15 cellular contexts compared by ENCODE assay signal in genomic region chr13:23617551-23618014, GRCh38. TPM values are rescaled to one million over a fixed set of nuclear protein-coding genes. Genes with fewer than 3 reads are reported as not detected.
DNase-seq lines count a peak whose midpoint lies in the region; ATAC-seq, FAIRE-seq and TF ChIP-seq lines count a peak whose summit lies in the region.
"Had no signal": no experiment of that assay in that cellular context is flagged by ENCODE, and none has a peak within 500 bp of the region (broad histone marks: within the 10 kb centered on the region; RNA-seq: fewer than 3 reads in every experiment).

No MANE protein-coding gene starts in this region.

- H3K79me2 ChIP-seq in HepG2 (ENCODE audit: insufficient read depth, low read length), result peaks cover 45% of the 10 kb centered on the region

- no peak overlapping the region for H3K9ac ChIP-seq in HepG2 (ENCODE audit: insufficient read depth, low read depth, low read length)

- no peak overlapping the region for H2AFZ ChIP-seq in HepG2 (ENCODE audit: low read length)

- FAIRE-seq in HepG2 (lab: Jason Lieb, UNC), result no peak
- FAIRE-seq: G401.6, TTC549 had no signal

- DNase-seq in HepG2 (ENCODE audit: low spot score) (no peak), right lobe of liver (no peak), astrocyte of the hippocampus (ENCODE audit: low read depth, low spot score) (peak; percentile 95), islet precursor cell (peak; percentile 78), NCI-H1105 treated with DMSO at 0.1 percent for 48 hours (lab: John Stamatoyannopoulos, UW) (no peak), hypothalamus (lab: John Stamatoyannopoulos, UW) (no peak), NCI-H446 treated with DMSO at 0.1 percent for 48 hours (lab: John Stamatoyannopoulos, UW) (no peak)
- no peak for DNase-seq in activated CD8-positive, alpha-beta memory T cell treated with anti-CD3 and anti-CD28 coated beads for 24 hours
- DNase-seq: activated naive CD4-positive, alpha-beta T cell treated with anti-CD3 and anti-CD28 coated beads for 36 hours; mucosa of descending colon; retina; thyroid gland had no signal

- intact Hi-C loops in HepG2 (cut with micrococcal nuclease; ENCODE audit: unreplicated experiment), result loop anchor here (5.0 kb wide), 1 partner anchor 35 kb away; no protein-coding TSS in a partner anchor
- intact Hi-C loops in right lobe of liver (cut with DNase I), result no loop called here

- H3K27ac ChIP-seq in HepG2 (ENCODE audit: extremely low read length, insufficient read depth, low read length), result peak overlapping the region; percentile 36
- no peak overlapping the region for H3K27ac ChIP-seq in right lobe of liver
- H3K27ac ChIP-seq: thyroid gland had no signal

- POLR2A ChIA-PET in HepG2 (lab: Yijun Ruan, JAX), result interaction anchor here (0.8 kb wide), 1 partner anchor 9 kb away, joined by 3 read pairs; no protein-coding TSS in a partner anchor

- in situ Hi-C loops in HepG2 (cut with HindIII; ENCODE audit: extremely low pct_ligation_motif_present, low pct_unique_long_range_greater_than_20kb), result no loop called here

- WGBS in HepG2 (ENCODE audit: low lambda C conversion rate), result 71% methylated on average over 3 of the region's 3 CpGs
- WGBS in right lobe of liver (ENCODE audit: insufficient coverage, low coverage, low lambda C conversion rate, missing lambda C conversion rate), result 40% methylated on average over 3 of the region's 3 CpGs

- TF ChIP-seq RAD21 in HepG2 (CRISPR knock-in tag; IDR thresholded peaks at IDR 0.05), result no peak

- no TSS peak for BruUV-seq in HepG2 (replicated peaks; lab: Mats Ljungman, UMichigan)

- TF ChIP-seq POLR2A in HepG2 (IDR thresholded peaks at IDR 0.05; ENCODE audit: insufficient read depth in 1 of 2, low read depth in 2 of 2, low read length in 2 of 2) (no peak), right lobe of liver (IDR thresholded peaks at IDR 0.05) (no peak)

- H3K27me3 ChIP-seq in HepG2 (ENCODE audit: control insufficient read depth in 1 of 2, insufficient read depth in 2 of 2, low read length in 2 of 2) (no peaks in the 10 kb centered on the region), right lobe of liver (no peaks in the 10 kb centered on the region)
- H3K27me3 ChIP-seq: thyroid gland had no signal

- TF ChIP-seq EP300 in HepG2 (IDR thresholded peaks at IDR 0.05; ENCODE audit: low read depth in 2 of 2, low read length in 2 of 2), result no peak
- TF ChIP-seq EP300 in HepG2 (CRISPR knock-in tag; IDR thresholded peaks at IDR 0.05; ENCODE audit: borderline replicate concordance), result no peak

- H3K36me3 ChIP-seq in HepG2 (replicated peaks in 1 of 2; ENCODE audit: control insufficient read depth in 1 of 2, insufficient read depth in 2 of 2, low read length in 2 of 2) (peaks cover 17 to 57% of the 10 kb centered on the region in 2 experiments), right lobe of liver (no peaks in the 10 kb centered on the region)
- H3K36me3 ChIP-seq: thyroid gland had no signal

- H3K4me1 ChIP-seq in HepG2 (ENCODE audit: insufficient read depth, low read length), result peaks cover 90% of the 10 kb centered on the region
- H3K4me1 ChIP-seq in right lobe of liver, result no peaks in the 10 kb centered on the region
- H3K4me1 ChIP-seq: thyroid gland had no signal

- peak overlapping the region; percentile 25 for H3K4me2 ChIP-seq in HepG2 (ENCODE audit: low read depth, low read length)

- H3K4me3 ChIP-seq in HepG2 (replicated peaks in 1 of 3; ENCODE audit: insufficient read depth in 1 of 3, low read depth in 2 of 3, low read length in 3 of 3) (peak overlapping the region in 1 of 3 experiments; percentile 10; a peak in 2 of 6 replicates), right lobe of liver (no peak overlapping the region)
- H3K4me3 ChIP-seq: mucosa of descending colon, thyroid gland had no signal

- no peak for ATAC-seq in HepG2
- no peak for ATAC-seq in right lobe of liver
- ATAC-seq: mucosa of descending colon had no signal

- no peaks in the 10 kb centered on the region for H4K20me1 ChIP-seq in HepG2 (ENCODE audit: insufficient read depth, low read length)

- H3K9me3 ChIP-seq in HepG2 (ENCODE audit: low read length), result no peaks in the 10 kb centered on the region
- H3K9me3 ChIP-seq in right lobe of liver, result no peaks in the 10 kb centered on the region
- H3K9me3 ChIP-seq: mucosa of descending colon, thyroid gland had no signal

- TF ChIP-seq CTCF in HepG2 (CRISPR knock-in tag; IDR thresholded peaks at IDR 0.05), result no peak
- TF ChIP-seq CTCF in right lobe of liver (IDR thresholded peaks at IDR 0.05), result no peak

- CTCF ChIA-PET in HepG2 (lab: Yijun Ruan, JAX; ENCODE audit: low intra/inter-chr PET ratio, low total read pairs), result no interaction called here

TF ChIP-seq in HepG2, 621 proteins besides CTCF, POLR2A, EP300 and RAD21:
- 0 out of 2 replicates have a peak, but pooled peaks have one; percentile 23 for TF ChIP-seq RBFOX2 (IDR thresholded peaks at IDR 0.05; ENCODE audit: low read depth, low read length)
- TF ChIP-seq ZNF263 (CRISPR knock-in tag; IDR thresholded peaks at IDR 0.05), result 0 out of 2 replicates have a peak, but pooled peaks have one; percentile 1
- TF ChIP-seq MBD4 (IDR thresholded peaks at IDR 0.05; ENCODE audit: borderline replicate concordance, low read length), result no peak
- no peak for TF ChIP-seq ATAD3A (CRISPR knock-in tag; IDR thresholded peaks at IDR 0.05)
- TF ChIP-seq ZMAT3 (CRISPR knock-in tag; conservative IDR thresholded peaks at IDR 0.05), result no peak
- no peak for TF ChIP-seq POLR2G (IDR thresholded peaks at IDR 0.05; ENCODE audit: low read depth, low read length)

RNA-seq across cellular contexts. Expression of gene TNFRSF19, which starts 47.4 kb away (rescaled TPM):
- total RNA-seq in HepG2 (2016; rRNA removed; fragmentation: Illumina TruSeq; extraction: Trizol), result 47.7 and 77.7 TPM in 2 replicates
- total RNA-seq in HepG2 (2016; cell fraction: cytosol; rRNA removed; fragmentation: Illumina TruSeq; extraction: Trizol; ENCODE audit: low read depth), result 7.7 and 8.2 TPM in 2 replicates
- 48.1 and 76.8 TPM in 2 replicates for total RNA-seq in HepG2 (2016; cell fraction: insoluble cytoplasmic fraction; rRNA removed; fragmentation: Illumina TruSeq; extraction: Trizol)
- total RNA-seq in HepG2 (2016; cell fraction: membrane; rRNA removed; fragmentation: Illumina TruSeq; extraction: Trizol), result 25.2 and 27.9 TPM in 2 replicates
- total RNA-seq in HepG2 (2016; cell fraction: nucleus; rRNA removed; fragmentation: Illumina TruSeq; extraction: Trizol), result 84.2 and 94.2 TPM in 2 replicates
- polyA plus RNA-seq in HepG2 (2011; rRNA removed), result 38.9 and 75.3 TPM in 2 replicates
- 37.4 and 45.8 TPM in 2 replicates for polyA plus RNA-seq in HepG2 (2011; cell fraction: cytosol; rRNA removed)
- 30.8 and 50.6 TPM in 2 replicates for polyA plus RNA-seq in HepG2 (2011; cell fraction: nucleus; rRNA removed)
- 25.9 and 27.9 TPM in 2 replicates for polyA plus RNA-seq in HepG2 (2012)
- polyA plus RNA-seq in HepG2 (2016; cell fraction: cytosol; fragmentation: Illumina TruSeq; extraction: Trizol; ENCODE audit: low read depth), result 2.9 TPM in 2 replicates
- polyA plus RNA-seq in HepG2 (2016; cell fraction: insoluble cytoplasmic fraction; fragmentation: Illumina TruSeq; extraction: Trizol; ENCODE audit: low read depth), result 35.7 and 36.2 TPM in 2 replicates
- 9.9 and 10.1 TPM in 2 replicates for polyA plus RNA-seq in HepG2 (2016; cell fraction: membrane; fragmentation: Illumina TruSeq; extraction: Trizol; ENCODE audit: low read depth)
- polyA plus RNA-seq in HepG2 (2016; cell fraction: nucleus; fragmentation: Illumina TruSeq; extraction: Trizol; ENCODE audit: insufficient read depth, low read depth), result 95.3 and 95.9 TPM in 2 replicates
- 0.05 and 162 TPM in 2 replicates for polyA minus RNA-seq in HepG2 (2011; rRNA and poly(A)+ RNA removed; ENCODE audit: low replicate concordance)
- polyA minus RNA-seq in HepG2 (2011; cell fraction: cytosol; rRNA and poly(A)+ RNA removed), result 40.8 and 64.9 TPM in 2 replicates
- 47.0 and 73.8 TPM in 2 replicates for polyA minus RNA-seq in HepG2 (2011; cell fraction: nucleus; rRNA and poly(A)+ RNA removed)
- under 1 TPM in 5 of 6 experiments, not detected in 1; 0.06 to 0.37 (median 0.29) TPM for total RNA-seq in right lobe of liver
- total RNA-seq: activated CD8-positive, alpha-beta memory T cell treated with anti-CD3 and anti-CD28 coated beads for 36 hours; activated naive CD4-positive, alpha-beta T cell treated with anti-CD3 and anti-CD28 coated beads for 36 hours had no signal

Comparison
In these comparisons a context has a peak if more than half of its experiments do, and no peak if none do; other contexts are left out.
1. RNA of gene TNFRSF19, which starts 47.4 kb away (total RNA-seq): 7.7 to 94.2 TPM in HepG2; 0.06 to 0.37 TPM in right lobe of liver; every median in the first group is over 4 times any median in the second.
2. DNase-seq: peak in astrocyte of the hippocampus (single experiment) and islet precursor cell (single experiment); none in HepG2 (single experiment), right lobe of liver (0 of 3), NCI-H1105 treated with DMSO at 0.1 percent for 48 hours (single experiment), activated CD8-positive, alpha-beta memory T cell treated with anti-CD3 and anti-CD28 coated beads for 24 hours (single experiment), hypothalamus (0 of 51) and NCI-H446 treated with DMSO at 0.1 percent for 48 hours (single experiment).